ENCODE assay signal across 16 cellular contexts in the genomic region with DNA sequence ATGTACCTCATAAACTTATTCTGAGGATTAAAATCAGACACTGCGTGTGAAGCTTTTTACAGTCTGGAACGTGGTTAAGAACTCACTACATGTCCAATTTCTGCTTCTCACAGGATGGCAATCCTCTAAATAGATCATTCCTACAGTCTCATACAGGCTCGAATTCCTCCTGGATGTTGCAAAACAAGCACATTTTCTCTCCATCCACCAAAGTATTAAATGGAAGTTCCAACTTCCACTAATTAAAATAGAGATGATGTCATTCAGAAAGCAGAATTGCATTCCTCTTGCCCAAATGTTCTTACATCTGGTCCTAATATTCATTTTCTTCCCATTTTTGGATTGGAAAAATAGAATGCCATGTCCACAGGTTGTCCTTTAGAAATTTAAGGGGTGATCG.
DNase-seq lines count a peak whose midpoint lies in the region; ATAC-seq, FAIRE-seq and TF ChIP-seq lines count a peak whose summit lies in the region.
"Had no signal": no experiment of that assay in that cellular context is flagged by ENCODE, and none has a peak within 500 bp of the region (broad histone marks: within the 10 kb centered on the region; RNA-seq: fewer than 3 reads in every experiment).

No MANE protein-coding gene starts in this region.

- H3K9me3 ChIP-seq in HEK293 (ENCODE audit: control insufficient read depth, insufficient read depth, low read depth, low read length) (no peaks in the 10 kb centered on the region), colonic mucosa (no peaks in the 10 kb centered on the region), left lung (no peaks in the 10 kb centered on the region), uterus (no peaks in the 10 kb centered on the region)
- H3K9me3 ChIP-seq: Caco-2 had no signal

- FAIRE-seq in HTR-8/SVneo (lab: Jason Lieb, UNC), result no peak
- FAIRE-seq: keratinocyte had no signal

- CTCF ChIA-PET in HEK293 (lab: Yijun Ruan, JAX), result interaction anchor here (0.6 kb wide), 1 partner anchor 158 kb away, joined by 4 read pairs; no protein-coding TSS in a partner anchor

- TF ChIP-seq CTCF in HEK293 (tag by site-specific recombination; IDR thresholded peaks at IDR 0.05) (no peak), colonic mucosa (IDR thresholded peaks at IDR 0.05) (no peak), left lung (IDR thresholded peaks at IDR 0.05) (no peak), uterus (IDR thresholded peaks at IDR 0.05) (no peak)

- H3K27me3 ChIP-seq in colonic mucosa, result no peaks in the 10 kb centered on the region
- no peaks in the 10 kb centered on the region for H3K27me3 ChIP-seq in left lung
- H3K27me3 ChIP-seq in uterus, result no peaks in the 10 kb centered on the region
- H3K27me3 ChIP-seq: dorsolateral prefrontal cortex had no signal

- DNase-seq in colonic mucosa (no peak), left lung (no peak), uterus (no peak), germinal center (ENCODE audit: low spot score) (no peak), HTR-8/SVneo (ENCODE audit: insufficient read length, low spot score) (no peak), NCI-H2196 (lab: John Stamatoyannopoulos, UW; ENCODE audit: unreplicated experiment) (no peak)
- DNase-seq: activated CD4-positive, CD25-positive, alpha-beta regulatory T cell; activated naive CD8-positive, alpha-beta T cell treated with anti-CD3 and anti-CD28 coated beads, Interleukin-2, amount 50 U/mL, for 24 hours; Caco-2; dorsolateral prefrontal cortex; NCI-H446 treated with DMSO at 0.1 percent for 48 hours; stimulated activated CD4-positive, alpha-beta T cell treated with anti-CD3 and anti-CD28 coated beads, Interleukin-4, amount 100 ng/mL, for 24 hours had no signal

- intact Hi-C loops in colonic mucosa (cut with DNase I) (no loop called here), left lung (cut with DNase I) (no loop called here), uterus (cut with DNase I; ENCODE audit: low total_unique reads) (no loop called here)

- no peaks in the 10 kb centered on the region for H3K4me1 ChIP-seq in HEK293 (ENCODE audit: control insufficient read depth, insufficient read depth, low read length)
- peaks cover 7% of the 10 kb centered on the region for H3K4me1 ChIP-seq in colonic mucosa
- peaks cover 6 to 37% of the 10 kb centered on the region in 2 donors for H3K4me1 ChIP-seq in left lung
- H3K4me1 ChIP-seq in uterus, result no peaks in the 10 kb centered on the region

- peak; percentile 35 for ATAC-seq in left lung
- ATAC-seq: activated naive CD8-positive, alpha-beta T cell treated with anti-CD3 and anti-CD28 coated beads, Interleukin-2, amount 50 U/mL, for 24 hours; HCT116; stimulated activated memory B cell treated with anti-CD40 and anti-IgM and Interleukin-4, amounts not matched to agents 10 μg/mL and 1 μg/mL and 100 μg/mL, for 72 hours had no signal

- H3K9ac ChIP-seq in colonic mucosa (ENCODE audit: low read depth in 2 of 2, low read length in 2 of 2), result no peak overlapping the region

- POLR2A ChIA-PET in HEK293 (lab: Yijun Ruan, JAX), result no interaction called here

- H3K36me3 ChIP-seq in HEK293 (ENCODE audit: control insufficient read depth in 2 of 2, insufficient read depth in 1 of 2, low read length in 2 of 2) (no peaks in the 10 kb centered on the region), colonic mucosa (no peaks in the 10 kb centered on the region), left lung (no peaks in the 10 kb centered on the region), uterus (no peaks in the 10 kb centered on the region)

- no peak for TF ChIP-seq POLR2A in uterus (IDR thresholded peaks at IDR 0.05)

- H3K4me3 ChIP-seq in HEK293 (ENCODE audit: low read depth, low read length), result no peak overlapping the region
- no peak overlapping the region for H3K4me3 ChIP-seq in colonic mucosa
- no peak overlapping the region for H3K4me3 ChIP-seq in left lung
- no peak overlapping the region for H3K4me3 ChIP-seq in uterus
- H3K4me3 ChIP-seq: dorsolateral prefrontal cortex had no signal

- no peak overlapping the region for H3K27ac ChIP-seq in HEK293 (ENCODE audit: extremely low read depth, low read depth, low read length)
- peak overlapping the region; percentile 39 for H3K27ac ChIP-seq in colonic mucosa
- H3K27ac ChIP-seq in left lung, result peak overlapping the region; percentile 56 to 69
- H3K27ac ChIP-seq in uterus, result peak overlapping the region; percentile 14 to 23

TF ChIP-seq in HEK293, 187 proteins besides CTCF, POLR2A, EP300 and RAD21:
- TF ChIP-seq ZBTB1 (tag by site-specific recombination; IDR thresholded peaks at IDR 0.05), result no peak
- no peak for TF ChIP-seq ZNF433 (tag by site-specific recombination; IDR thresholded peaks at IDR 0.05; ENCODE audit: low read depth)
- no peak for TF ChIP-seq FEZF1 (tag by site-specific recombination; IDR thresholded peaks at IDR 0.05)
- TF ChIP-seq, protein P1, sequence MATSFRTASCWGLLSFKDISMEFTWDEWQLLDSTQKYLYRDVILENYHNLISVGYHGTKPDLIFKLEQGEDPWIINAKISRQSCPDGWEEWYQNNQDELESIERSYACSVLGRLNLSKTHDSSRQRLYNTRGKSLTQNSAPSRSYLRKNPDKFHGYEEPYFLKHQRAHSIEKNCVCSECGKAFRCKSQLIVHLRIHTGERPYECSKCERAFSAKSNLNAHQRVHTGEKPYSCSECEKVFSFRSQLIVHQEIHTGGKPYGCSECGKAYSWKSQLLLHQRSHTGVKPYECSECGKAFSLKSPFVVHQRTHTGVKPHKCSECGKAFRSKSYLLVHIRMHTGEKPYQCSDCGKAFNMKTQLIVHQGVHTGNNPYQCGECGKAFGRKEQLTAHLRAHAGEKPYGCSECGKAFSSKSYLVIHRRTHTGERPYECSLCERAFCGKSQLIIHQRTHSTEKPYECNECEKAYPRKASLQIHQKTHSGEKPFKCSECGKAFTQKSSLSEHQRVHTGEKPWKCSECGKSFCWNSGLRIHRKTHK (tag by site-specific recombination; IDR thresholded peaks at IDR 0.05), result no peak
- TF ChIP-seq, protein P2, sequence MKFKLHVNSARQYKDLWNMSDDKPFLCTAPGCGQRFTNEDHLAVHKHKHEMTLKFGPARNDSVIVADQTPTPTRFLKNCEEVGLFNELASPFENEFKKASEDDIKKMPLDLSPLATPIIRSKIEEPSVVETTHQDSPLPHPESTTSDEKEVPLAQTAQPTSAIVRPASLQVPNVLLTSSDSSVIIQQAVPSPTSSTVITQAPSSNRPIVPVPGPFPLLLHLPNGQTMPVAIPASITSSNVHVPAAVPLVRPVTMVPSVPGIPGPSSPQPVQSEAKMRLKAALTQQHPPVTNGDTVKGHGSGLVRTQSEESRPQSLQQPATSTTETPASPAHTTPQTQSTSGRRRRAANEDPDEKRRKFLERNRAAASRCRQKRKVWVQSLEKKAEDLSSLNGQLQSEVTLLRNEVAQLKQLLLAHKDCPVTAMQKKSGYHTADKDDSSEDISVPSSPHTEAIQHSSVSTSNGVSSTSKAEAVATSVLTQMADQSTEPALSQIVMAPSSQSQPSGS (tag by site-specific recombination; IDR thresholded peaks at IDR 0.05; ENCODE audit: low read depth), result peak; percentile 70; the same call in 1 of the 2 replicates
- TF ChIP-seq, protein P3, sequence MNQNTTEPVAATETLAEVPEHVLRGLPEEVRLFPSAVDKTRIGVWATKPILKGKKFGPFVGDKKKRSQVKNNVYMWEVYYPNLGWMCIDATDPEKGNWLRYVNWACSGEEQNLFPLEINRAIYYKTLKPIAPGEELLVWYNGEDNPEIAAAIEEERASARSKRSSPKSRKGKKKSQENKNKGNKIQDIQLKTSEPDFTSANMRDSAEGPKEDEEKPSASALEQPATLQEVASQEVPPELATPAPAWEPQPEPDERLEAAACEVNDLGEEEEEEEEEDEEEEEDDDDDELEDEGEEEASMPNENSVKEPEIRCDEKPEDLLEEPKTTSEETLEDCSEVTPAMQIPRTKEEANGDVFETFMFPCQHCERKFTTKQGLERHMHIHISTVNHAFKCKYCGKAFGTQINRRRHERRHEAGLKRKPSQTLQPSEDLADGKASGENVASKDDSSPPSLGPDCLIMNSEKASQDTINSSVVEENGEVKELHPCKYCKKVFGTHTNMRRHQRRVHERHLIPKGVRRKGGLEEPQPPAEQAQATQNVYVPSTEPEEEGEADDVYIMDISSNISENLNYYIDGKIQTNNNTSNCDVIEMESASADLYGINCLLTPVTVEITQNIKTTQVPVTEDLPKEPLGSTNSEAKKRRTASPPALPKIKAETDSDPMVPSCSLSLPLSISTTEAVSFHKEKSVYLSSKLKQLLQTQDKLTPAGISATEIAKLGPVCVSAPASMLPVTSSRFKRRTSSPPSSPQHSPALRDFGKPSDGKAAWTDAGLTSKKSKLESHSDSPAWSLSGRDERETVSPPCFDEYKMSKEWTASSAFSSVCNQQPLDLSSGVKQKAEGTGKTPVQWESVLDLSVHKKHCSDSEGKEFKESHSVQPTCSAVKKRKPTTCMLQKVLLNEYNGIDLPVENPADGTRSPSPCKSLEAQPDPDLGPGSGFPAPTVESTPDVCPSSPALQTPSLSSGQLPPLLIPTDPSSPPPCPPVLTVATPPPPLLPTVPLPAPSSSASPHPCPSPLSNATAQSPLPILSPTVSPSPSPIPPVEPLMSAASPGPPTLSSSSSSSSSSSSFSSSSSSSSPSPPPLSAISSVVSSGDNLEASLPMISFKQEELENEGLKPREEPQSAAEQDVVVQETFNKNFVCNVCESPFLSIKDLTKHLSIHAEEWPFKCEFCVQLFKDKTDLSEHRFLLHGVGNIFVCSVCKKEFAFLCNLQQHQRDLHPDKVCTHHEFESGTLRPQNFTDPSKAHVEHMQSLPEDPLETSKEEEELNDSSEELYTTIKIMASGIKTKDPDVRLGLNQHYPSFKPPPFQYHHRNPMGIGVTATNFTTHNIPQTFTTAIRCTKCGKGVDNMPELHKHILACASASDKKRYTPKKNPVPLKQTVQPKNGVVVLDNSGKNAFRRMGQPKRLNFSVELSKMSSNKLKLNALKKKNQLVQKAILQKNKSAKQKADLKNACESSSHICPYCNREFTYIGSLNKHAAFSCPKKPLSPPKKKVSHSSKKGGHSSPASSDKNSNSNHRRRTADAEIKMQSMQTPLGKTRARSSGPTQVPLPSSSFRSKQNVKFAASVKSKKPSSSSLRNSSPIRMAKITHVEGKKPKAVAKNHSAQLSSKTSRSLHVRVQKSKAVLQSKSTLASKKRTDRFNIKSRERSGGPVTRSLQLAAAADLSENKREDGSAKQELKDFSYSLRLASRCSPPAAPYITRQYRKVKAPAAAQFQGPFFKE (tag by site-specific recombination; IDR thresholded peaks at IDR 0.05; ENCODE audit: borderline replicate concordance), result no peak
- no peak for TF ChIP-seq ZBTB17 (tag by site-specific recombination; IDR thresholded peaks at IDR 0.05)
